18 cellular contexts compared by ENCODE assay signal in genomic region chr17:42883802-42884553, GRCh38. TPM values are rescaled to one million over a fixed set of nuclear protein-coding genes. Genes with fewer than 3 reads are reported as not detected.
DNase-seq lines count a peak whose midpoint lies in the region; ATAC-seq and TF ChIP-seq lines count a peak whose summit lies in the region.
"Had no signal": no experiment of that assay in that cellular context is flagged by ENCODE, and none has a peak within 500 bp of the region (broad histone marks: within the 10 kb centered on the region; RNA-seq: fewer than 3 reads in every experiment).

No MANE protein-coding gene starts in this region.

- H3K4me3 ChIP-seq in body of pancreas, result no peak overlapping the region
- no peak overlapping the region for H3K4me3 ChIP-seq in neutrophil (ENCODE audit: low read depth in 1 of 2, low read length in 1 of 2)

- TF ChIP-seq POLR2A in body of pancreas (IDR thresholded peaks at IDR 0.05), result no peak

- H3K36me3 ChIP-seq in body of pancreas (replicated peaks in 1 of 2; ENCODE audit: insufficient read depth in 1 of 2, low read depth in 2 of 2) (no peaks in the 10 kb centered on the region), neutrophil (peaks cover 33% of the 10 kb centered on the region)

- H3K27ac ChIP-seq in body of pancreas (peak overlapping the region in 2 of 4 donors; percentile 37 to 40), neutrophil (peak overlapping the region; percentile 88)

- TF ChIP-seq RAD21 in Ishikawa (IDR thresholded peaks at IDR 0.05; ENCODE audit: low read depth), result no peak

- no peak for TF ChIP-seq CTCF in body of pancreas (IDR thresholded peaks at IDR 0.05)
- TF ChIP-seq CTCF in neutrophil (IDR thresholded peaks at IDR 0.05), result no peak

- intact Hi-C loops in body of pancreas (cut with DNase I), result no loop called here

- no peaks in the 10 kb centered on the region for H3K27me3 ChIP-seq in body of pancreas
- H3K27me3 ChIP-seq in neutrophil, result no peaks in the 10 kb centered on the region

- H3K4me1 ChIP-seq in body of pancreas (peaks cover 21% of the 10 kb centered on the region), neutrophil (ENCODE audit: control insufficient read depth in 1 of 2, insufficient read depth in 1 of 2, low read depth in 1 of 2, low read length in 1 of 2) (peaks cover 54 to 57% of the 10 kb centered on the region in 2 experiments)

- ATAC-seq in body of pancreas (peak; percentile 28), GM19467 (IDR thresholded peaks at IDR 0.05; ENCODE audit: unreplicated experiment) (no peak)
- ATAC-seq: SK-N-SH treated with all-trans-retinoic acid at 6 μM for 48 hours had no signal

- DNase-seq in DMS79 (lab: John Stamatoyannopoulos, UW) (peak; percentile 24), body of pancreas (no peak), NCI-H1694 (lab: John Stamatoyannopoulos, UW) (no peak), NCI-H146 (lab: John Stamatoyannopoulos, UW) (no peak)
- DNase-seq: ACHN; Calu3; CD4-positive, CD25-positive, alpha-beta regulatory T cell; DND-41; Kasumi-1; MV-4-11; NCI-H1417 treated with DMSO at 0.1 percent for 48 hours; NCI-H2081; NK-92 treated with Interleukin-12 subunit alpha and Interleukin-12 subunit beta, amount 100 ng/mL, for 24 hours; SHP77 had no signal

- no peak for TF ChIP-seq EP300 in Ishikawa (IDR thresholded peaks at IDR 0.05; ENCODE audit: borderline replicate concordance)

- H3K9me3 ChIP-seq in body of pancreas (no peaks in the 10 kb centered on the region), neutrophil (no peaks in the 10 kb centered on the region)

- 55 to 77% methylated on average over 7 of the region's 7 CpGs for WGBS in body of pancreas, 2 donors

TF ChIP-seq in Ishikawa, 13 proteins besides CTCF, POLR2A, EP300 and RAD21:
- no peak for TF ChIP-seq FOXM1 (IDR thresholded peaks at IDR 0.05; ENCODE audit: borderline replicate concordance, low read depth)
- 0 out of 2 replicates have a peak, but pooled peaks have one; percentile 22 for TF ChIP-seq TEAD4 (IDR thresholded peaks at IDR 0.05)
- peak; percentile 61; the same call in 1 of the 2 replicates for TF ChIP-seq NFIC (IDR thresholded peaks at IDR 0.05)
TF ChIP-seq in Ishikawa: peak in this region for 2.

RNA-seq across cellular contexts. Expression of gene G6PC1, which starts 16.6 kb away (rescaled TPM):
- 1 to 10 TPM in 1 of 2 donors, not detected in 1; 2.6 TPM for total RNA-seq in body of pancreas
- total RNA-seq: Calu3; CD4-positive, CD25-positive, alpha-beta regulatory T cell had no signal

RNA-seq across cellular contexts. Expression of gene AOC3, which starts 33.0 kb away (rescaled TPM):
- total RNA-seq in body of pancreas, result 10 to 100 TPM in 1 of 2 donors, 1 to 10 TPM in 1; 6.5 to 55.7 TPM

RNA-seq across cellular contexts. Expression of gene AOC2, which starts 39.6 kb away (rescaled TPM):
- total RNA-seq in body of pancreas, result 1 to 10 TPM; 1.0 to 3.0 TPM

RNA-seq across cellular contexts. Expression of gene PSME3, which starts 50.8 kb away (rescaled TPM):
- 10 to 100 TPM; 41.2 to 51.6 TPM for total RNA-seq in body of pancreas

RNA-seq across cellular contexts. Expression of gene BECN1, which starts 59.9 kb away (rescaled TPM):
- 10 to 100 TPM; 50.4 to 65.1 TPM for total RNA-seq in body of pancreas
